Comparison of ENCODE assay signal across 12 cellular contexts in genomic region chr6:135686784-135687301, GRCh38.
DNase-seq lines count a peak whose midpoint lies in the region; ATAC-seq and TF ChIP-seq lines count a peak whose summit lies in the region.
"Had no signal": no experiment of that assay in that cellular context is flagged by ENCODE, and none has a peak within 500 bp of the region (broad histone marks: within the 10 kb centered on the region; RNA-seq: fewer than 3 reads in every experiment).

No MANE protein-coding gene starts in this region.

- peak overlapping the region; percentile 51 for H2AFZ ChIP-seq in GM23248

- TF ChIP-seq POLR2A in gastrocnemius medialis (IDR thresholded peaks at IDR 0.05): no peak

- no peaks in the 10 kb centered on the region for H4K20me1 ChIP-seq in GM23248 (ENCODE audit: insufficient read depth)

- H3K79me2 ChIP-seq in GM23248 (ENCODE audit: insufficient read depth): no peaks in the 10 kb centered on the region

- CTCF ChIA-PET in RWPE1 (lab: Yijun Ruan, JAX): no interaction called here

- in situ Hi-C loops in GM23248 (cut with MboI) (no loop called here), gastrocnemius medialis (cut with MboI; ENCODE audit: low sequenced_read_pairs in 4 of 4) (no loop called here)

- no peak overlapping the region for H3K9ac ChIP-seq in GM23248

- no peak overlapping the region for H3K4me2 ChIP-seq in GM23248 (ENCODE audit: unreplicated experiment)

- H3K9me2 ChIP-seq in GM23248 (ENCODE audit: insufficient read depth): no peaks in the 10 kb centered on the region

- H3K4me1 ChIP-seq in GM23248 (ENCODE audit: insufficient read depth): 0 out of 2 replicates have a peak, but pooled peaks cover 4% of the 10 kb centered on the region
- H3K4me1 ChIP-seq in gastrocnemius medialis: peaks cover 0 to 5% of the 10 kb centered on the region in 2 donors

- ATAC-seq in gastrocnemius medialis: peak; percentile 45 to 49

- WGBS in GM23248 (ENCODE audit: low coverage in 1 of 2, low lambda C conversion rate in 2 of 2, missing lambda C conversion rate in 2 of 2), 2 experiments: 52 to 53% methylated on average over 2 of the region's 2 CpGs

- no peaks in the 10 kb centered on the region for H3F3A ChIP-seq in GM23248 (ENCODE audit: insufficient read depth)

- POLR2A ChIA-PET in RWPE1 (lab: Yijun Ruan, JAX; ENCODE audit: low non-redundant PET): no interaction called here

- peak; percentile 4 for DNase-seq in GM23248
- peak; percentile 28 for DNase-seq in RWPE1 (ENCODE audit: low spot score)
- peak; percentile 69 for DNase-seq in fibroblast of pulmonary artery (ENCODE audit: low read depth)
- DNase-seq in gastrocnemius medialis: no peak
- no peak for DNase-seq in DMS79 (lab: John Stamatoyannopoulos, UW)
- DNase-seq in DMS53 (lab: John Stamatoyannopoulos, UW): no peak
- DNase-seq in head of caudate nucleus: no peak
- no peak for DNase-seq in NCI-H226
- DNase-seq: activated CD4-positive, alpha-beta T cell treated with anti-CD3 and anti-CD28 coated beads, Interleukin-2, amount 10 ng/mL, durations not matched to agents 7 days and 5 days; activated effector memory CD4-positive, alpha-beta T cell treated with anti-CD3 and anti-CD28 coated beads, Interleukin-2, amount 50 U/mL, for 16 hours; NCI-H446 treated with DMSO at 0.1 percent for 48 hours; stimulated activated CD4-positive, alpha-beta T cell treated with anti-CD3 and anti-CD28 coated beads, Interleukin-15, amount 100 ng/mL, for 24 hours had no signal

- intact Hi-C loops in gastrocnemius medialis (cut with DNase I; ENCODE audit: low total_unique reads): no loop called here
- intact Hi-C loops in head of caudate nucleus (cut with DNase I): no loop called here

- no peak overlapping the region for H3K4me3 ChIP-seq in GM23248
- no peak overlapping the region for H3K4me3 ChIP-seq in fibroblast of pulmonary artery (replicated peaks; ENCODE audit: low read depth, low read length)
- H3K4me3 ChIP-seq in gastrocnemius medialis: no peak overlapping the region

- H3K9me3 ChIP-seq in GM23248 (ENCODE audit: low read depth) (no peaks in the 10 kb centered on the region), gastrocnemius medialis (no peaks in the 10 kb centered on the region)

- H3K36me3 ChIP-seq in GM23248 (ENCODE audit: low read depth) (no peaks in the 10 kb centered on the region), gastrocnemius medialis (no peaks in the 10 kb centered on the region)

- no peaks in the 10 kb centered on the region for H3K27me3 ChIP-seq in GM23248 (replicated peaks; ENCODE audit: insufficient read depth)
- H3K27me3 ChIP-seq in gastrocnemius medialis: no peaks in the 10 kb centered on the region

- TF ChIP-seq CTCF in RWPE1 (conservative IDR thresholded peaks at IDR 0.05; ENCODE audit: low read depth) (no peak), fibroblast of pulmonary artery (IDR thresholded peaks at IDR 0.05; ENCODE audit: low read length, missing control alignments) (no peak), gastrocnemius medialis (IDR thresholded peaks at IDR 0.05 in 4 of 5, conservative IDR thresholded peaks at IDR 0.05 in 1 of 5) (no peak)

- H3K27ac ChIP-seq in GM23248 (no peak overlapping the region), RWPE1 (peak overlapping the region; percentile 88), gastrocnemius medialis (peak overlapping the region; percentile 14 to 51 (median 36))

Comparison
In these comparisons a context has a peak if more than half of its experiments do, and no peak if none do; other contexts are left out.
1. DNase-seq: peak in GM23248 (single experiment), RWPE1 (single experiment) and fibroblast of pulmonary artery (single experiment); none in gastrocnemius medialis (0 of 2), DMS79 (single experiment), DMS53 (single experiment), head of caudate nucleus (0 of 42) and NCI-H226 (single experiment).